23 cellular contexts compared by ENCODE assay signal in genomic region chr18:60130289-60130688, GRCh38.
"Had no signal": no experiment of that assay in that cellular context is flagged by ENCODE, and none has a peak within 500 bp of the region (broad histone marks: within the 10 kb centered on the region; RNA-seq: fewer than 3 reads in every experiment).

No MANE protein-coding gene starts in this region.

- H3K4me1 Mint-ChIP-seq: immature natural killer cell; memory B cell; mesothelial cell of epicardium; natural killer cell; neural crest cell; stimulated activated effector memory CD8-positive, alpha-beta T cell treated with anti-CD3 and anti-CD28 coated beads, Interleukin-12 subunit alpha, Interleukin-12 subunit beta, amount 100 ng/mL, for 72 hours had no signal

- H3K9me3 ChIP-seq: esophagus squamous epithelium, gastroesophageal sphincter, lower lobe of right lung, ovary, tibial artery, uterus had no signal

- H3K36me3 ChIP-seq: esophagus squamous epithelium, gastroesophageal sphincter, left ventricle myocardium inferior, lower lobe of right lung, ovary, tibial artery, upper lobe of left lung, uterus had no signal

- H3K27ac Mint-ChIP-seq: immature natural killer cell; memory B cell; mesothelial cell of epicardium; natural killer cell; progenitor cell of endocrine pancreas; stimulated activated effector memory CD8-positive, alpha-beta T cell treated with anti-CD3 and anti-CD28 coated beads, Interleukin-12 subunit alpha, Interleukin-12 subunit beta, amount 100 ng/mL, for 72 hours; stimulated activated naive CD8-positive, alpha-beta T cell treated with anti-CD3 and anti-CD28 coated beads, Interleukin-15, Interleukin-2, amounts not matched to agents 100 ng/mL and 50 ng/mL, for 24 hours had no signal

- H3K4me1 ChIP-seq: esophagus squamous epithelium, gastroesophageal sphincter, left ventricle myocardium inferior, lower lobe of right lung, tibial artery, upper lobe of left lung, uterus had no signal

- H3K4me3 Mint-ChIP-seq: immature natural killer cell; memory B cell; mesothelial cell of epicardium; natural killer cell; neural crest cell; stimulated activated effector memory CD8-positive, alpha-beta T cell treated with anti-CD3 and anti-CD28 coated beads, Interleukin-12 subunit alpha, Interleukin-12 subunit beta, amount 100 ng/mL, for 72 hours; stimulated activated naive CD8-positive, alpha-beta T cell treated with anti-CD3 and anti-CD28 coated beads, Interleukin-15, Interleukin-2, amounts not matched to agents 100 ng/mL and 50 ng/mL, for 24 hours had no signal

- H3K9me3 Mint-ChIP-seq: memory B cell had no signal

- DNase-seq: dermis blood vessel endothelial cell; esophagus squamous epithelium; foreskin fibroblast; glutamatergic neuron; immature natural killer cell; left ventricle myocardium inferior; lower lobe of right lung; natural killer cell; nucleus accumbens; ovary; right cardiac atrium; stimulated activated CD4-positive, alpha-beta T cell treated with anti-CD3 and anti-CD28 coated beads, Interleukin-4, amount 100 ng/mL, for 1 hour; stimulated activated CD8-positive, alpha-beta memory T cell treated with anti-CD3 and anti-CD28 coated beads, Interleukin-4, amount 100 ng/mL, for 48 hours; tibial artery; upper lobe of left lung; uterus had no signal

- H3K27me3 Mint-ChIP-seq: progenitor cell of endocrine pancreas; stimulated activated naive CD8-positive, alpha-beta T cell treated with anti-CD3 and anti-CD28 coated beads, Interleukin-15, Interleukin-2, amounts not matched to agents 100 ng/mL and 50 ng/mL, for 24 hours had no signal

- H3K4me3 ChIP-seq: esophagus squamous epithelium, gastroesophageal sphincter, left ventricle myocardium inferior, lower lobe of right lung, ovary, tibial artery, upper lobe of left lung, uterus had no signal

- H3K27ac ChIP-seq: esophagus squamous epithelium, gastroesophageal sphincter, left ventricle myocardium inferior, lower lobe of right lung, ovary, tibial artery, upper lobe of left lung, uterus had no signal

- H3K36me3 Mint-ChIP-seq: immature natural killer cell; memory B cell; mesothelial cell of epicardium; natural killer cell; stimulated activated effector memory CD8-positive, alpha-beta T cell treated with anti-CD3 and anti-CD28 coated beads, Interleukin-12 subunit alpha, Interleukin-12 subunit beta, amount 100 ng/mL, for 72 hours had no signal

- H3K27me3 ChIP-seq: esophagus squamous epithelium, gastroesophageal sphincter, ovary, tibial artery, upper lobe of left lung, uterus had no signal
